9 cellular contexts compared by ENCODE assay signal in genomic region chr17:81388612-81389367, GRCh38. TPM values are rescaled to one million over a fixed set of nuclear protein-coding genes. Genes with fewer than 3 reads are reported as not detected.
DNase-seq lines count a peak whose midpoint lies in the region; ATAC-seq and TF ChIP-seq lines count a peak whose summit lies in the region.
"Had no signal": no experiment of that assay in that cellular context is flagged by ENCODE, and none has a peak within 500 bp of the region (broad histone marks: within the 10 kb centered on the region; RNA-seq: fewer than 3 reads in every experiment).

No MANE protein-coding gene starts in this region.

- WGBS in esophagus muscularis mucosa = 49% methylated on average over 6 of the region's 19 CpGs

- no peak for TF ChIP-seq CTCF in esophagus muscularis mucosa (IDR thresholded peaks at IDR 0.05)

- H3K27me3 ChIP-seq in BLaER1 = peaks cover 70% of the 10 kb centered on the region
- H3K27me3 ChIP-seq in esophagus muscularis mucosa = no peaks in the 10 kb centered on the region

- H3K4me1 ChIP-seq in BLaER1 (peaks cover 70% of the 10 kb centered on the region), esophagus muscularis mucosa (peaks cover 50 to 78% (median 72%) of the 10 kb centered on the region in 4 donors)

- H4K20me1 ChIP-seq in BLaER1 = peaks cover 88% of the 10 kb centered on the region

- no peak for TF ChIP-seq POLR2A in esophagus muscularis mucosa (IDR thresholded peaks at IDR 0.05; ENCODE audit: low read depth)

- DNase-seq in NCI-H69 (lab: John Stamatoyannopoulos, UW) (peak; percentile 38), esophagus muscularis mucosa (ENCODE audit: extremely low spot score) (no peak), occipital lobe (lab: John Stamatoyannopoulos, UW) (peak; percentile 74), posterior vena cava (ENCODE audit: low spot score) (no peak), RPMI8226 (no peak), dedifferentiated amniotic fluid mesenchymal stem cell (ENCODE audit: extremely low spot score) (no peak)
- DNase-seq: SW 1271 had no signal

- intact Hi-C loops in esophagus muscularis mucosa (cut with DNase I) = no loop called here
- intact Hi-C loops in posterior vena cava (cut with DNase I) = no loop called here

- H3K9ac ChIP-seq in BLaER1 = peak overlapping the region; percentile 15; the same call in 1 of the 2 replicates

- H3K36me3 ChIP-seq in BLaER1 (peaks cover 13% of the 10 kb centered on the region; the same call in 1 of the 2 replicates), esophagus muscularis mucosa (no peaks in the 10 kb centered on the region)

- no peak overlapping the region for H3K27ac ChIP-seq in BLaER1
- H3K27ac ChIP-seq in esophagus muscularis mucosa (replicated peaks in 1 of 4) = peak overlapping the region; percentile 96 to 100 (median 99)

- H3K9me3 ChIP-seq in BLaER1 = no peaks in the 10 kb centered on the region
- no peaks in the 10 kb centered on the region for H3K9me3 ChIP-seq in esophagus muscularis mucosa

- no peak overlapping the region; the same call in 1 of the 2 replicates for H3K4me3 ChIP-seq in BLaER1
- peak overlapping the region; percentile 8 to 91 (median 46) for H3K4me3 ChIP-seq in esophagus muscularis mucosa

- no peak for ATAC-seq in GM21737 (IDR thresholded peaks at IDR 0.05; ENCODE audit: unreplicated experiment)

- no peak for TF ChIP-seq EP300 in esophagus muscularis mucosa (IDR thresholded peaks at IDR 0.05)

- peak overlapping the region; percentile 100 for H3K4me2 ChIP-seq in BLaER1

RNA-seq across cellular contexts. Expression of gene BAHCC1, which starts 6.5 kb away (rescaled TPM):
- total RNA-seq in esophagus muscularis mucosa (10 to 100 TPM; 15.9 to 38.1 (median 21.1) TPM), occipital lobe (7.6 TPM), posterior vena cava (10 to 100 TPM; 17.3 to 19.1 TPM)

Comparison
In these comparisons a context has a peak if more than half of its experiments do, and no peak if none do; other contexts are left out.
1. DNase-seq: peak in NCI-H69 (single experiment) and occipital lobe (single experiment); none in esophagus muscularis mucosa (single experiment), posterior vena cava (single experiment), RPMI8226 (single experiment) and dedifferentiated amniotic fluid mesenchymal stem cell (single experiment).